9 cellular contexts compared by ENCODE assay signal in genomic region chr12:53751336-53752191, GRCh38. TPM values are rescaled to one million over a fixed set of nuclear protein-coding genes. Genes with fewer than 3 reads are reported as not detected.
A peak's percentile ranks its signal among the peaks of the same experiment; 100 is the strongest.
DNase-seq lines count a peak whose midpoint lies in the region; ATAC-seq and TF ChIP-seq lines count a peak whose summit lies in the region.
"Had no signal": no experiment of that assay in that cellular context is flagged by ENCODE, and none has a peak within 500 bp of the region (broad histone marks: within the 10 kb centered on the region; RNA-seq: fewer than 3 reads in every experiment).

CISTR (minus strand) TSS chr12:53751979.

- no peak for TF ChIP-seq CTCF in DND-41 (IDR thresholded peaks at IDR 0.05; ENCODE audit: borderline replicate concordance, extremely low read depth, low read length, poor library complexity, severe bottlenecking)

- H3K27ac ChIP-seq in DND-41 (ENCODE audit: low read length), result no peak within 1 kb of the TSS

- H3K4me3 ChIP-seq in DND-41 (ENCODE audit: low read depth in 1 of 2, low read length in 2 of 2) (peak within 1 kb of the TSS in 1 of 2 experiments; percentile 53; a peak in 3 of 4 replicates), HAP-1 (peak within 1 kb of the TSS; percentile 7), endocrine pancreas (ENCODE audit: control insufficient read depth, insufficient read depth, low read length) (peak within 1 kb of the TSS; percentile 27)

- H3K4me1 ChIP-seq in DND-41 (ENCODE audit: insufficient read depth, low read length) (peaks cover 20% of the 10 kb centered on the region), HAP-1 (peaks cover 6% of the 10 kb centered on the region), endocrine pancreas (ENCODE audit: control insufficient read depth, insufficient read depth, low read length) (no peaks in the 10 kb centered on the region)

- H3K9me3 Mint-ChIP-seq in T-cell, result no peaks in the 10 kb centered on the region
- no peaks in the 10 kb centered on the region for H3K9me3 Mint-ChIP-seq in natural killer cell treated with Interleukin-12 subunit alpha and Interleukin-12 subunit beta and Interleukin-15 and Interleukin-18, amount 100 ng/mL, for 72 hours

- peak within 1 kb of the TSS in 1 of 2 donors; percentile 25 for H3K27ac Mint-ChIP-seq in T-cell
- no peak within 1 kb of the TSS for H3K27ac Mint-ChIP-seq in natural killer cell treated with Interleukin-12 subunit alpha and Interleukin-12 subunit beta and Interleukin-15 and Interleukin-18, amount 100 ng/mL, for 72 hours

- peak; percentile 30 for DNase-seq in DND-41
- DNase-seq in HAP-1 (ENCODE audit: low spot score in 2 of 2), result peak in 1 of 2 experiments; percentile 46
- DNase-seq in T-cell, result peak in 12 of 34 experiments; percentile 18 to 47 (median 29)
- no peak for DNase-seq in natural killer cell treated with Interleukin-12 subunit alpha and Interleukin-12 subunit beta and Interleukin-15 and Interleukin-18, amount 100 ng/mL, for 72 hours (ENCODE audit: low spot score)
- DNase-seq in hippocampal formation (lab: John Stamatoyannopoulos, UW), result no peak
- no peak for DNase-seq in SW 1271 (lab: John Stamatoyannopoulos, UW)
- no peak for DNase-seq in HuH-7 (ENCODE audit: low spot score)

- H2AFZ ChIP-seq in DND-41 (ENCODE audit: low read depth, low read length), result peak within 1 kb of the TSS; percentile 54

- H3K27me3 ChIP-seq in DND-41 (ENCODE audit: insufficient read depth, low read length, poor library complexity) (peaks cover 89% of the 10 kb centered on the region), HAP-1 (ENCODE audit: low read depth) (peaks cover 57% of the 10 kb centered on the region), endocrine pancreas (ENCODE audit: control insufficient read depth, insufficient read depth, low read length) (no peaks in the 10 kb centered on the region)

- POLR2A ChIA-PET in T-cell (lab: Charles Lee), result no interaction called here

- H3K36me3 ChIP-seq in DND-41 (ENCODE audit: insufficient read depth, low read length) (no peaks in the 10 kb centered on the region), HAP-1 (replicated peaks) (no peaks in the 10 kb centered on the region), endocrine pancreas (ENCODE audit: control insufficient read depth, insufficient read depth, low read length) (no peaks in the 10 kb centered on the region)

- H3K79me2 ChIP-seq in DND-41 (ENCODE audit: insufficient read depth, low read length), result no peaks in the 10 kb centered on the region

- peaks cover 3 to 6% of the 10 kb centered on the region in 2 donors for H3K27me3 Mint-ChIP-seq in T-cell
- peaks cover 5 to 12% of the 10 kb centered on the region in 2 donors for H3K27me3 Mint-ChIP-seq in natural killer cell treated with Interleukin-12 subunit alpha and Interleukin-12 subunit beta and Interleukin-15 and Interleukin-18, amount 100 ng/mL, for 72 hours

- 0 out of 2 replicates have a peak, but pooled peaks cover 6% of the 10 kb centered on the region for H4K20me1 ChIP-seq in DND-41 (ENCODE audit: insufficient read depth, low read length)

- no peaks in the 10 kb centered on the region for H3K36me3 Mint-ChIP-seq in T-cell
- no peaks in the 10 kb centered on the region for H3K36me3 Mint-ChIP-seq in natural killer cell treated with Interleukin-12 subunit alpha and Interleukin-12 subunit beta and Interleukin-15 and Interleukin-18, amount 100 ng/mL, for 72 hours

- H3K4me2 ChIP-seq in DND-41 (ENCODE audit: insufficient read depth, low read length), result peak within 1 kb of the TSS; percentile 71

- peak; percentile 54 for ATAC-seq in DND-41 (ENCODE audit: insufficient read depth, low read depth)
- peak; percentile 34 to 47 (median 38) for ATAC-seq in T-cell (replicated peaks in 1 of 4)
- ATAC-seq in natural killer cell treated with Interleukin-12 subunit alpha and Interleukin-12 subunit beta and Interleukin-15 and Interleukin-18, amount 100 ng/mL, for 72 hours, result peak; percentile 67 to 69

- H3K4me3 Mint-ChIP-seq in T-cell, result no peak within 1 kb of the TSS
- no peak within 1 kb of the TSS for H3K4me3 Mint-ChIP-seq in natural killer cell treated with Interleukin-12 subunit alpha and Interleukin-12 subunit beta and Interleukin-15 and Interleukin-18, amount 100 ng/mL, for 72 hours

- CTCF ChIA-PET in T-cell (lab: Charles Lee), result interaction anchor here in 1 of 2 donors (0.6 to 2.8 kb wide), 3 partner anchors 8 to 141 kb away, joined by 4 to 14 read pairs (median 5); partner anchors contain the start of gene CALCOCO1

- peaks cover 12 to 24% (median 13%) of the 10 kb centered on the region in 3 donors for H3K4me1 Mint-ChIP-seq in T-cell
- peaks cover 17 to 20% of the 10 kb centered on the region in 2 donors for H3K4me1 Mint-ChIP-seq in natural killer cell treated with Interleukin-12 subunit alpha and Interleukin-12 subunit beta and Interleukin-15 and Interleukin-18, amount 100 ng/mL, for 72 hours (ENCODE audit: low read depth in 2 of 2)

- in situ Hi-C loops in HAP-1 (cut with MboI; ENCODE audit: low sequenced_read_pairs), result no loop called here

- H3K9ac ChIP-seq in DND-41 (ENCODE audit: low read depth, low read length), result peak within 1 kb of the TSS; percentile 49
- H3K9ac ChIP-seq in endocrine pancreas (ENCODE audit: control insufficient read depth, insufficient read depth, low read length), result no peak within 1 kb of the TSS

- H3K9me3 ChIP-seq in DND-41 (ENCODE audit: insufficient read depth, low read length, severe bottlenecking) (no peaks in the 10 kb centered on the region), HAP-1 (no peaks in the 10 kb centered on the region), endocrine pancreas (ENCODE audit: control insufficient read depth, low read length) (no peaks in the 10 kb centered on the region)

RNA-seq across cellular contexts. Expression of gene CISTR, which starts in this region (rescaled TPM):
- not detected for total RNA-seq in T-cell
- total RNA-seq in natural killer cell treated with Interleukin-12 subunit alpha and Interleukin-12 subunit beta and Interleukin-15 and Interleukin-18, amount 100 ng/mL, for 72 hours, result not detected
- total RNA-seq: pulmonary artery endothelial cell had no signal

Comparison
In these comparisons a context has a peak if more than half of its experiments do, and no peak if none do; other contexts are left out.
1. Peak in ATAC-seq in T-cell; RNA of the gene not detected or under 1 TPM.
2. Peak in ATAC-seq in natural killer cell treated with Interleukin-12 subunit alpha and Interleukin-12 subunit beta and Interleukin-15 and Interleukin-18, amount 100 ng/mL, for 72 hours; RNA of the gene not detected or under 1 TPM.